In genomic region chr3:189204467-189204866, GRCh38 we compare ENCODE assay signal across 23 cellular contexts. TPM values are rescaled to one million over a fixed set of nuclear protein-coding genes. Genes with fewer than 3 reads are reported as not detected.
DNase-seq lines count a peak whose midpoint lies in the region; ATAC-seq and TF ChIP-seq lines count a peak whose summit lies in the region.
"Had no signal": no experiment of that assay in that cellular context is flagged by ENCODE, and none has a peak within 500 bp of the region (broad histone marks: within the 10 kb centered on the region; RNA-seq: fewer than 3 reads in every experiment).

No MANE protein-coding gene starts in this region.

- in situ Hi-C loops in Panc1 (cut with HindIII; ENCODE audit: low pct_unique_long_range_greater_than_20kb, low sequenced_read_pairs): no loop called here

- H3K9me3 ChIP-seq in Panc1 (ENCODE audit: control insufficient read depth, insufficient read depth, low read depth, low read length): no peaks in the 10 kb centered on the region
- H3K9me3 ChIP-seq: BLaER1, transverse colon had no signal

- no TSS peak for BruUV-seq in Panc1 (replicated peaks; lab: Mats Ljungman, UMichigan)

- H3K27me3 ChIP-seq in Panc1 (ENCODE audit: control insufficient read depth, insufficient read depth, low read length): peaks cover 2% of the 10 kb centered on the region; the same call in 1 of the 2 replicates
- H3K27me3 ChIP-seq: BLaER1, cardiac muscle cell, transverse colon had no signal

- intact Hi-C loops in Panc1 (cut with micrococcal nuclease; ENCODE audit: unreplicated experiment): no loop called here
- intact Hi-C loops in sciatic nerve (cut with DNase I): no loop called here

- no peak overlapping the region for H3K27ac ChIP-seq in Panc1 (ENCODE audit: low read length)
- H3K27ac ChIP-seq: 22Rv1, BLaER1, cardiac muscle cell, epithelial cell of prostate, transverse colon, VCaP had no signal

- H3K36me3 ChIP-seq in Panc1 (ENCODE audit: control insufficient read depth, insufficient read depth, low read length): no peaks in the 10 kb centered on the region
- H3K36me3 ChIP-seq: BLaER1, cardiac muscle cell, transverse colon had no signal

- TF ChIP-seq CTCF in Panc1 (IDR thresholded peaks at IDR 0.05) (no peak), GM20000 (IDR thresholded peaks at IDR 0.05; ENCODE audit: extremely low read depth, missing control alignments) (no peak)

- ATAC-seq in Panc1 (peak; percentile 60; the same call in 1 of the 2 replicates), sciatic nerve (peak; percentile 55), HG02623 (IDR thresholded peaks at IDR 0.05; ENCODE audit: unreplicated experiment) (no peak)
- ATAC-seq: left cardiac atrium had no signal

- POLR2A ChIA-PET in Panc1 (lab: Charles Lee): no interaction called here

- no peak overlapping the region for H3K4me3 ChIP-seq in Panc1 (ENCODE audit: low read depth in 2 of 2, low read length in 2 of 2)
- H3K4me3 ChIP-seq: BLaER1, cardiac muscle cell, transverse colon had no signal

- H3K4me1 ChIP-seq in Panc1 (ENCODE audit: control insufficient read depth, insufficient read depth, low read length): no peaks in the 10 kb centered on the region
- H3K4me1 ChIP-seq: BLaER1, transverse colon had no signal

- peak; percentile 5 for DNase-seq in NCI-H748 (lab: John Stamatoyannopoulos, UW; ENCODE audit: unreplicated experiment)
- no peak for DNase-seq in NCI-H748 treated with DMSO at 0.1 percent for 48 hours (lab: John Stamatoyannopoulos, UW)
- no peak for DNase-seq in Panc1 (ENCODE audit: low read depth, low spot score)
- peak; percentile 50 for DNase-seq in foreskin melanocyte
- no peak for DNase-seq in sciatic nerve (ENCODE audit: low spot score)
- no peak for DNase-seq in GM20000 (ENCODE audit: low spot score)
- DNase-seq in kidney glomerular epithelial cell (lab: John Stamatoyannopoulos, UW): no peak
- DNase-seq: activated CD4-positive, alpha-beta memory T cell treated with anti-CD3 and anti-CD28 coated beads, Interleukin-2, amount 10 ng/mL, durations not matched to agents 7 days and 5 days; activated naive CD4-positive, alpha-beta T cell treated with Interleukin-2 at 50 U/mL for 16 hours; Calu3; left cardiac atrium; NCI-H1092 treated with DMSO at 0.1 percent for 48 hours; NCI-H2081 treated with DMSO at 0.1 percent for 48 hours; stimulated activated CD4-positive, alpha-beta T cell treated with anti-CD3 and anti-CD28 coated beads, Interleukin-2, amount 100 ng/mL, for 24 hours; stimulated activated naive CD4-positive, alpha-beta T cell treated with Interleukin-2 at 50 U/mL for 16 hours; T-helper 1 cell; transverse colon had no signal

- CTCF ChIA-PET in Panc1 (lab: Charles Lee): no interaction called here

RNA-seq across cellular contexts. Expression of gene TPRG1, which starts 32.7 kb away (rescaled TPM):
- total RNA-seq in Panc1 (2021; ENCODE audit: unreplicated experiment) (not detected), sciatic nerve (12.7 TPM)
- polyA plus RNA-seq in Panc1 (2012; ENCODE audit: insufficient read length): not detected

Comparison
In these comparisons a context has a peak if more than half of its experiments do, and no peak if none do; other contexts are left out.
1. DNase-seq: peak in NCI-H748 (single experiment) and foreskin melanocyte (single experiment); none in NCI-H748 treated with DMSO at 0.1 percent for 48 hours (single experiment), Panc1 (single experiment), sciatic nerve (single experiment), GM20000 (single experiment) and kidney glomerular epithelial cell (single experiment).
2. RNA of gene TPRG1, which starts 32.7 kb away (total RNA-seq): 12.7 TPM in sciatic nerve (single experiment); not detected in Panc1 (single experiment); every median in the first group is over 10 times any median in the second.